Comparison of ENCODE assay signal across 14 cellular contexts in the genomic region with DNA sequence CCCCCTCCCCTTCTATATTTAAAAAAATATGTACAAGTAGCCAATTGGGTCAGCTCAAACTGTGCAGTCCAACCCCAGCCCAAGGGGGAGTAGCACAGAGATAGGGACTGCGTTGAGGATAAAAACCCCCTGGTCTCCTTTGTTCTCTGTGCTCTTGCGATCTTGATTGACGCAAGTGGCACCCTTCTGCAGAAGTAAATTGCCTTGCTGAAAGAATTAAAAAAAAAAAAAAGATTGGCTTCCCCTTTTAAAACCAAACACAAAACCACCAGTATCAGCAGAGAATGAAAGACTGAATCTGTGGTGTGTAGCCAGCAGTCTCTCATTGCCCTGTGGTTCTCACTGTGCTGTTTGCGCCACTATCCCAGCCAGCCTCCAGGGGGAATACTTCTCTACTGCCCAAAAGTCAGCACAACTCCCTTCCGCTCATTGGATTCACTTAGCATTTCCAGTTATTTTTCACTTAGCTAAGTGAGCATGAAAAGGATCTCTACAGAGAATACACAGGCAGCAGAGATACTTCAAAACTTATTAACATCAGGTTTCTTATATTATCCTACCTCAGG. TPM values are rescaled to one million over a fixed set of nuclear protein-coding genes. Genes with fewer than 3 reads are reported as not detected.
DNase-seq lines count a peak whose midpoint lies in the region; ATAC-seq and TF ChIP-seq lines count a peak whose summit lies in the region.
"Had no signal": no experiment of that assay in that cellular context is flagged by ENCODE, and none has a peak within 500 bp of the region (broad histone marks: within the 10 kb centered on the region; RNA-seq: fewer than 3 reads in every experiment).

No MANE protein-coding gene starts in this region.

- H3K27ac ChIP-seq in mesendoderm (ENCODE audit: low read depth, low read length) (no peak overlapping the region), aorta (ENCODE audit: low read depth in 1 of 2, low read length in 2 of 2) (no peak overlapping the region)
- H3K27ac ChIP-seq: right lobe of liver had no signal

- no peak overlapping the region for H3K18ac ChIP-seq in mesendoderm (ENCODE audit: low read length)

- no peak for ATAC-seq in aorta (ENCODE audit: low FRiP score)

- no peak overlapping the region for H3K4ac ChIP-seq in mesendoderm (ENCODE audit: low read depth, low read length)

- H3K9me3 ChIP-seq in aorta (ENCODE audit: control insufficient read depth, low read length) = no peaks in the 10 kb centered on the region
- H3K9me3 ChIP-seq: HAP-1, right lobe of liver had no signal

- H4K8ac ChIP-seq in mesendoderm (ENCODE audit: low read depth, low read length) = no peak overlapping the region

- H3K9me3 Mint-ChIP-seq in chondrocyte (ENCODE audit: low read depth) = peaks cover 3% of the 10 kb centered on the region

- no CpG with 5 or more reads among the region's 5 CpGs for WGBS in mesendoderm (ENCODE audit: extremely low coverage, insufficient coverage, low lambda C conversion rate)
- 95 to 98% methylated on average over 5 of the region's 5 CpGs for WGBS in aorta, 2 donors

- H3K36me3 ChIP-seq in mesendoderm (ENCODE audit: control insufficient read depth, insufficient read depth, low read length) (no peaks in the 10 kb centered on the region), aorta (ENCODE audit: control insufficient read depth in 1 of 2, insufficient read depth in 2 of 2, low read length in 1 of 2) (peaks cover 0 to 2% of the 10 kb centered on the region in 2 donors)
- H3K36me3 ChIP-seq: HAP-1, right lobe of liver had no signal

- H3K4me1 ChIP-seq in mesendoderm (ENCODE audit: control insufficient read depth, low read depth, low read length) = no peaks in the 10 kb centered on the region
- no peaks in the 10 kb centered on the region for H3K4me1 ChIP-seq in aorta (ENCODE audit: control insufficient read depth in 1 of 2, insufficient read depth in 2 of 2, low read length in 2 of 2)
- H3K4me1 ChIP-seq: HAP-1 had no signal

- peak; percentile 23 for TF ChIP-seq CTCF in chondrocyte (IDR thresholded peaks at IDR 0.05)

- H2BK5ac ChIP-seq in mesendoderm (ENCODE audit: low read length) = no peak overlapping the region

- in situ Hi-C loops in KBM-7 (cut with MboI; ENCODE audit: low pct_unique_long_range_greater_than_20kb, low sequenced_read_pairs) = no loop called here

- H4K5ac ChIP-seq in mesendoderm (ENCODE audit: low read length) = no peak overlapping the region

- H3K56ac ChIP-seq in mesendoderm (ENCODE audit: low read length) = no peak overlapping the region

- H3K79me2 ChIP-seq in mesendoderm (ENCODE audit: control insufficient read depth, insufficient read depth, low read length) = no peaks in the 10 kb centered on the region

- no peak overlapping the region for H3K4me3 Mint-ChIP-seq in chondrocyte (ENCODE audit: unreplicated experiment)
- H3K4me3 Mint-ChIP-seq: activated CD4-positive, alpha-beta memory T cell treated with anti-CD3 and anti-CD28 coated beads for 36 hours; immature natural killer cell had no signal

- H2BK15ac ChIP-seq in mesendoderm (replicated peaks; ENCODE audit: low read depth) = no peak overlapping the region

- H3K27me3 Mint-ChIP-seq in chondrocyte (ENCODE audit: low read depth) = no peaks in the 10 kb centered on the region
- H3K27me3 Mint-ChIP-seq: activated CD4-positive, alpha-beta memory T cell treated with anti-CD3 and anti-CD28 coated beads for 36 hours had no signal

- H3K9ac ChIP-seq in mesendoderm (ENCODE audit: low read length) = no peak overlapping the region

- no peak overlapping the region for H3K4me3 ChIP-seq in mesendoderm (ENCODE audit: low read length)
- no peak overlapping the region for H3K4me3 ChIP-seq in aorta (ENCODE audit: low read length in 2 of 2)
- H3K4me3 ChIP-seq: HAP-1, right lobe of liver had no signal

- H3K79me1 ChIP-seq in mesendoderm (ENCODE audit: low read length) = no peaks in the 10 kb centered on the region

- no peak overlapping the region for H2AK5ac ChIP-seq in mesendoderm (ENCODE audit: low read length)

- H3K27me3 ChIP-seq in mesendoderm (ENCODE audit: insufficient read depth, low read length, poor library complexity) = no peaks in the 10 kb centered on the region
- H3K27me3 ChIP-seq in aorta (ENCODE audit: control insufficient read depth in 1 of 2, insufficient read depth in 2 of 2, low read length in 1 of 2) = no peaks in the 10 kb centered on the region
- H3K27me3 ChIP-seq: right lobe of liver had no signal

- no peak overlapping the region for H3K4me2 ChIP-seq in mesendoderm (ENCODE audit: low read length)

- no peak overlapping the region for H3K23ac ChIP-seq in mesendoderm (ENCODE audit: low read length)

- no peak overlapping the region for H3K27ac Mint-ChIP-seq in chondrocyte (ENCODE audit: unreplicated experiment)
- H3K27ac Mint-ChIP-seq: activated CD4-positive, alpha-beta memory T cell treated with anti-CD3 and anti-CD28 coated beads for 36 hours had no signal

- no peak overlapping the region for H2BK120ac ChIP-seq in mesendoderm (ENCODE audit: low read depth, low read length)

- H3K36me3 Mint-ChIP-seq in chondrocyte (ENCODE audit: low read depth) = peaks cover 6% of the 10 kb centered on the region

- intact Hi-C loops in aorta (cut with DNase I) = no loop called here

- DNase-seq in D341Med (ENCODE audit: low spot score) (peak; percentile 36), KBM-7 (peak; percentile 24), chondrocyte (ENCODE audit: low spot score) (no peak), mesendoderm (peak; percentile 57), amniotic stem cell (lab: John Stamatoyannopoulos, UW) (no peak), SK-N-DZ (ENCODE audit: low spot score) (no peak), RKO (ENCODE audit: low spot score) (no peak), aorta (no peak)
- DNase-seq: activated CD4-positive, alpha-beta memory T cell treated with anti-CD3 and anti-CD28 coated beads for 36 hours; activated gamma-delta T cell treated with Interleukin-2 at 50 U/mL for 16 hours; immature natural killer cell; NCI-H1930; right lobe of liver had no signal

- H3K4me1 Mint-ChIP-seq in chondrocyte (ENCODE audit: low read depth) = peaks cover 20% of the 10 kb centered on the region

RNA-seq across cellular contexts. Expression of a gene that starts 29.7 kb away (rescaled TPM):
- 34.9 to 38.5 TPM (median 36.9 TPM) in 3 replicates for total RNA-seq in chondrocyte
- 6.9 TPM for polyA plus RNA-seq in mesendoderm (2013, experiment 1 of 2)
- 6.6 TPM for polyA plus RNA-seq in mesendoderm (2013, experiment 2 of 2)
- polyA plus RNA-seq in SK-N-DZ (2014; cell fraction: cytosol; rRNA removed) = 11.9 and 12.1 TPM in 2 replicates
- 17.0 and 18.2 TPM in 2 replicates for polyA plus RNA-seq in SK-N-DZ (2014; cell fraction: nucleus; rRNA removed)
- total RNA-seq in aorta = 10 to 100 TPM; 20.9 to 41.4 TPM
- polyA plus RNA-seq in aorta = 10 to 100 TPM; 16.8 to 19.9 TPM

Comparison
In these comparisons a context has a peak if more than half of its experiments do, and no peak if none do; other contexts are left out.
1. DNase-seq: peak in D341Med (single experiment), KBM-7 (single experiment) and mesendoderm (single experiment); none in chondrocyte (single experiment), amniotic stem cell (single experiment), SK-N-DZ (single experiment), RKO (single experiment) and aorta (0 of 2).